Comparison of ENCODE assay signal across 24 cellular contexts in genomic region chr15:67361100-67361499, GRCh38.
DNase-seq lines count a peak whose midpoint lies in the region; TF ChIP-seq lines count a peak whose summit lies in the region.
"Had no signal": no experiment of that assay in that cellular context is flagged by ENCODE, and none has a peak within 500 bp of the region (broad histone marks: within the 10 kb centered on the region; RNA-seq: fewer than 3 reads in every experiment).

No MANE protein-coding gene starts in this region.

- CTCF ChIA-PET in A673 (lab: Charles Lee) = no interaction called here

- no peaks in the 10 kb centered on the region for H3K36me3 ChIP-seq in A673 (ENCODE audit: insufficient read depth, low read length, poor library complexity, severe bottlenecking)
- H3K36me3 ChIP-seq: BE2C; BLaER1 treated with 17β-estradiol and CSF1 and Interleukin-3, amounts not matched to agents 10 nM and 100 nM had no signal

- no peak for TF ChIP-seq POLR2A in erythroblast (IDR thresholded peaks at IDR 0.05; ENCODE audit: low read length)

- H3K4me3 ChIP-seq in A673 (ENCODE audit: low read depth, low read length, poor library complexity, severe bottlenecking) = no peak overlapping the region
- no peak overlapping the region for H3K4me3 ChIP-seq in retinal pigment epithelial cell (ENCODE audit: low read length)
- H3K4me3 ChIP-seq: BLaER1 treated with 17β-estradiol and CSF1 and Interleukin-3, amounts not matched to agents 10 nM and 100 nM; GM12878; GM23248 had no signal

- TF ChIP-seq CTCF in A673 (conservative IDR thresholded peaks at IDR 0.05; ENCODE audit: low read depth, low read length) = no peak
- no peak for TF ChIP-seq CTCF in retinal pigment epithelial cell (conservative IDR thresholded peaks at IDR 0.05; ENCODE audit: low read depth, low read length)

- H3K9me3 ChIP-seq in A673 (ENCODE audit: low read depth, low read length, poor library complexity, severe bottlenecking) = no peaks in the 10 kb centered on the region
- H3K9me3 ChIP-seq: BE2C; BLaER1 treated with 17β-estradiol and CSF1 and Interleukin-3, amounts not matched to agents 10 nM and 100 nM had no signal

- H3K27ac ChIP-seq in A673 (ENCODE audit: low read depth, low read length, poor library complexity, severe bottlenecking) = no peak overlapping the region
- H3K27ac ChIP-seq: 22Rv1; BLaER1 treated with 17β-estradiol and CSF1 and Interleukin-3, amounts not matched to agents 10 nM and 100 nM; GM23248 had no signal

- DNase-seq in A673 (ENCODE audit: low spot score) = peak; percentile 52
- peak; percentile 26 for DNase-seq in NCI-H524 treated with DMSO at 0.1 percent for 48 hours (lab: John Stamatoyannopoulos, UW)
- peak; percentile 62 for DNase-seq in NCI-H82 treated with DMSO at 0.1 percent for 48 hours (lab: John Stamatoyannopoulos, UW; ENCODE audit: unreplicated experiment)
- DNase-seq in retinal pigment epithelial cell (ENCODE audit: low read depth) = peak; percentile 14
- DNase-seq in erythroblast (lab: John Stamatoyannopoulos, UW) = no peak
- no peak for DNase-seq in DMS153 treated with DMSO at 0.1 percent for 48 hours (lab: John Stamatoyannopoulos, UW; ENCODE audit: unreplicated experiment)
- DNase-seq in NCI-H1436 (lab: John Stamatoyannopoulos, UW) = no peak
- DNase-seq: ACHN; AML-193; BE2C; Calu3; CD4-positive, alpha-beta T cell; CD8-positive, alpha-beta memory T cell; COR-L47; DMS153; DMS79; EL; GDM1; GM23248; H7; HCEC 1CT had no signal

- H3K27me3 ChIP-seq in A673 (replicated peaks; ENCODE audit: insufficient read depth, low read depth, low read length, poor library complexity) = no peaks in the 10 kb centered on the region
- H3K27me3 ChIP-seq: BE2C; BLaER1 treated with 17β-estradiol and CSF1 and Interleukin-3, amounts not matched to agents 10 nM and 100 nM had no signal

- intact Hi-C loops in A673 (cut with micrococcal nuclease; ENCODE audit: unreplicated experiment) = no loop called here

- no peaks in the 10 kb centered on the region for H3K4me1 ChIP-seq in A673 (ENCODE audit: insufficient read depth, low read length, poor library complexity, severe bottlenecking)
- H3K4me1 ChIP-seq: BE2C; BLaER1 treated with 17β-estradiol and CSF1 and Interleukin-3, amounts not matched to agents 10 nM and 100 nM had no signal

- POLR2A ChIA-PET in A673 (lab: Charles Lee; ENCODE audit: low non-redundant PET) = no interaction called here

- no TSS peak for BruUV-seq in A673 (replicated peaks; lab: Mats Ljungman, UMichigan)

Comparison
In these comparisons a context has a peak if more than half of its experiments do, and no peak if none do; other contexts are left out.
1. DNase-seq: peak in A673 (single experiment), NCI-H524 treated with DMSO at 0.1 percent for 48 hours (single experiment), NCI-H82 treated with DMSO at 0.1 percent for 48 hours (single experiment) and retinal pigment epithelial cell (single experiment); none in erythroblast (0 of 2), DMS153 treated with DMSO at 0.1 percent for 48 hours (single experiment) and NCI-H1436 (single experiment).